Comparison of ENCODE assay signal across 8 cellular contexts in genomic region chr2:117257369-117257768, GRCh38.
"Had no signal": no experiment of that assay in that cellular context is flagged by ENCODE, and none has a peak within 500 bp of the region (broad histone marks: within the 10 kb centered on the region; RNA-seq: fewer than 3 reads in every experiment).

No MANE protein-coding gene starts in this region.

- H3K36me3 ChIP-seq: HAP-1 had no signal

- H2AFZ ChIP-seq: GM23248 had no signal

- H3K4me3 ChIP-seq: GM23248, HAP-1 had no signal

- H3K9me3 ChIP-seq: HAP-1 had no signal

- H3K27ac ChIP-seq: GM23248 had no signal

- ATAC-seq: HCT116 had no signal

- DNase-seq: GM23248, GOT3, H7, H9, HCEC 1CT, HFFc6 had no signal

- H3K9ac ChIP-seq: GM23248 had no signal

- H3K4me3 Mint-ChIP-seq: H9, HFFc6 had no signal

- H3K27ac Mint-ChIP-seq: H9, HFFc6 had no signal

- H3K4me1 ChIP-seq: HAP-1 had no signal
